In genomic region chr6:103273048-103273447, GRCh38 we compare ENCODE assay signal across 1 cellular context.
TF ChIP-seq lines count a peak whose summit lies in the region.

No MANE protein-coding gene starts in this region.

TF ChIP-seq in HCT116, 20 proteins besides CTCF, POLR2A, EP300 and RAD21 (continued from another document):
- TF ChIP-seq ZBTB33 (IDR thresholded peaks at IDR 0.05; ENCODE audit: extremely low read depth, insufficient replicate concordance, low read length) (no peak), SP1 (IDR thresholded peaks at IDR 0.05; ENCODE audit: low read depth) (no peak), FOSL1 (IDR thresholded peaks at IDR 0.05; ENCODE audit: low read depth) (no peak), SIN3A (IDR thresholded peaks at IDR 0.05; ENCODE audit: low read depth) (no peak), SRF (IDR thresholded peaks at IDR 0.05; ENCODE audit: low read depth) (no peak), TCF7L2 (IDR thresholded peaks at IDR 0.05; ENCODE audit: borderline replicate concordance, extremely low read depth, insufficient read depth, insufficient read length) (no peak), POLR2AphosphoS5 (IDR thresholded peaks at IDR 0.05; ENCODE audit: low read depth, low read length) (no peak), CEBPB (IDR thresholded peaks at IDR 0.05; ENCODE audit: low read depth) (no peak), CBX3 (IDR thresholded peaks at IDR 0.05; ENCODE audit: low read depth) (no peak)
